In genomic region chr2:20447437-20448245, GRCh38 we compare ENCODE assay signal across 8 cellular contexts. TPM values are rescaled to one million over a fixed set of nuclear protein-coding genes. Genes with fewer than 3 reads are reported as not detected.
DNase-seq lines count a peak whose midpoint lies in the region; ATAC-seq and TF ChIP-seq lines count a peak whose summit lies in the region.

No MANE protein-coding gene starts in this region.

- peak overlapping the region; percentile 89 for H3K4ac ChIP-seq in neuronal stem cell (ENCODE audit: low read length)

- H2BK15ac ChIP-seq in neuronal stem cell (ENCODE audit: low read length): peak overlapping the region; percentile 100

- H2AK5ac ChIP-seq in neuronal stem cell (ENCODE audit: low read depth, low read length): peak overlapping the region; percentile 99

- peak overlapping the region; percentile 94 for H3K14ac ChIP-seq in neuronal stem cell (ENCODE audit: low read length)

- H3K4me1 ChIP-seq in foreskin keratinocyte (peaks cover 7% of the 10 kb centered on the region), neuronal stem cell (ENCODE audit: control insufficient read depth in 2 of 2, insufficient read depth in 1 of 2, low read depth in 1 of 2, low read length in 2 of 2) (peaks cover 19 to 22% of the 10 kb centered on the region in 2 donors)

- peak; percentile 24 for TF ChIP-seq CTCF in foreskin keratinocyte (conservative IDR thresholded peaks at IDR 0.05)

- H3K9ac ChIP-seq in neuronal stem cell (ENCODE audit: low read depth, low read length, poor library complexity): peak overlapping the region; percentile 99

- DNase-seq in Daoy (ENCODE audit: low read depth): peak; percentile 66
- peak; percentile 43 for DNase-seq in LHCN-M2 (ENCODE audit: low read depth)
- DNase-seq in activated T-cell treated with anti-CD3 and anti-CD28 coated beads, Interleukin-2, amount 50 U/mL, for 48 hours: peak; percentile 35 to 56
- DNase-seq in foreskin keratinocyte: no peak
- peak; percentile 44 for DNase-seq in neuronal stem cell (ENCODE audit: low spot score)
- DNase-seq in epidermal melanocyte (ENCODE audit: insufficient read length, low spot score): no peak

- no CpG with 5 or more reads among the region's 78 CpGs for WGBS in neuronal stem cell (ENCODE audit: extremely low coverage in 2 of 2, insufficient read length in 2 of 2, insufficient replicate concordance in 1 of 2), 2 donors

- H3K18ac ChIP-seq in neuronal stem cell (ENCODE audit: low read length): peak overlapping the region; percentile 99

- peak overlapping the region; percentile 87 for H2BK5ac ChIP-seq in neuronal stem cell (ENCODE audit: low read length)

- H2BK12ac ChIP-seq in neuronal stem cell (ENCODE audit: low read length): peak overlapping the region; percentile 99

- peak overlapping the region; percentile 84 for H3K27ac ChIP-seq in foreskin keratinocyte
- H3K27ac ChIP-seq in neuronal stem cell (replicated peaks; ENCODE audit: low read length): peak overlapping the region; percentile 80

- H3K79me1 ChIP-seq in neuronal stem cell (ENCODE audit: low read depth, low read length): peaks cover 11% of the 10 kb centered on the region

- H2AFZ ChIP-seq in neuronal stem cell (ENCODE audit: low read length): peak overlapping the region; percentile 90

- H2BK120ac ChIP-seq in neuronal stem cell (ENCODE audit: low read depth, low read length): peak overlapping the region; percentile 81

- H3K4me2 ChIP-seq in neuronal stem cell (ENCODE audit: insufficient read depth, low read length, poor library complexity, severe bottlenecking): peak overlapping the region; percentile 96

- H4K91ac ChIP-seq in neuronal stem cell (ENCODE audit: low read depth, low read length, poor library complexity): peak overlapping the region; percentile 30

- ATAC-seq in GM21360 (IDR thresholded peaks at IDR 0.05; ENCODE audit: unreplicated experiment): peak; percentile 1
- peak; percentile 5 for ATAC-seq in foreskin keratinocyte
- no peak for ATAC-seq in GM18858 (IDR thresholded peaks at IDR 0.05; ENCODE audit: unreplicated experiment)

- H3K23ac ChIP-seq in neuronal stem cell (ENCODE audit: low read depth, low read length, poor library complexity): peak overlapping the region; percentile 100

- H4K8ac ChIP-seq in neuronal stem cell (ENCODE audit: low read depth, low read length): no peak overlapping the region

- peaks cover 0 to 14% of the 10 kb centered on the region in 2 donors for H3K36me3 ChIP-seq in neuronal stem cell (replicated peaks in 1 of 2; ENCODE audit: control insufficient read depth in 2 of 2, insufficient read depth in 2 of 2, low read length in 2 of 2)

- peaks cover 0 to 3% of the 10 kb centered on the region in 2 donors for H3K9me3 ChIP-seq in neuronal stem cell (replicated peaks in 1 of 2; ENCODE audit: control insufficient read depth in 2 of 2, insufficient read depth in 1 of 2, low read depth in 1 of 2, low read length in 2 of 2)

- H3K27me3 ChIP-seq in foreskin keratinocyte: no peaks in the 10 kb centered on the region
- peaks cover 0 to 5% (median 2%) of the 10 kb centered on the region in 3 experiments for H3K27me3 ChIP-seq in neuronal stem cell (ENCODE audit: control insufficient read depth in 3 of 3, insufficient read depth in 3 of 3, low read depth in 1 of 3, low read length in 3 of 3)

- peak overlapping the region; percentile 73 to 95 for H3K4me3 ChIP-seq in neuronal stem cell (ENCODE audit: low read length in 2 of 2)

RNA-seq across cellular contexts. Expression of gene RHOB, which starts 0.8 kb away (rescaled TPM):
- 115 and 121 TPM in 2 replicates for total RNA-seq in Daoy (2014; rRNA removed; shearing (Covaris generic))
- total RNA-seq in LHCN-M2 (2014; rRNA removed) (92.2 and 129 TPM in 2 replicates), foreskin keratinocyte (46.8 and 64.3 TPM in 2 replicates)
- polyA plus RNA-seq in LHCN-M2 (2012): 96.1 TPM
- 31.0 and 40.3 TPM in 2 replicates for polyA plus RNA-seq in foreskin keratinocyte
- 20.4 TPM for polyA plus RNA-seq in neuronal stem cell (2013, experiment 1 of 2)
- 19.9 TPM for polyA plus RNA-seq in neuronal stem cell (2013, experiment 2 of 2)

Comparison
In these comparisons a context has a peak if more than half of its experiments do, and no peak if none do; other contexts are left out.
1. DNase-seq: peak in Daoy (single experiment), LHCN-M2 (single experiment), activated T-cell treated with anti-CD3 and anti-CD28 coated beads, Interleukin-2, amount 50 U/mL, for 48 hours (2 of 2) and neuronal stem cell (single experiment); none in foreskin keratinocyte (0 of 2) and epidermal melanocyte (single experiment).